In the genomic region with DNA sequence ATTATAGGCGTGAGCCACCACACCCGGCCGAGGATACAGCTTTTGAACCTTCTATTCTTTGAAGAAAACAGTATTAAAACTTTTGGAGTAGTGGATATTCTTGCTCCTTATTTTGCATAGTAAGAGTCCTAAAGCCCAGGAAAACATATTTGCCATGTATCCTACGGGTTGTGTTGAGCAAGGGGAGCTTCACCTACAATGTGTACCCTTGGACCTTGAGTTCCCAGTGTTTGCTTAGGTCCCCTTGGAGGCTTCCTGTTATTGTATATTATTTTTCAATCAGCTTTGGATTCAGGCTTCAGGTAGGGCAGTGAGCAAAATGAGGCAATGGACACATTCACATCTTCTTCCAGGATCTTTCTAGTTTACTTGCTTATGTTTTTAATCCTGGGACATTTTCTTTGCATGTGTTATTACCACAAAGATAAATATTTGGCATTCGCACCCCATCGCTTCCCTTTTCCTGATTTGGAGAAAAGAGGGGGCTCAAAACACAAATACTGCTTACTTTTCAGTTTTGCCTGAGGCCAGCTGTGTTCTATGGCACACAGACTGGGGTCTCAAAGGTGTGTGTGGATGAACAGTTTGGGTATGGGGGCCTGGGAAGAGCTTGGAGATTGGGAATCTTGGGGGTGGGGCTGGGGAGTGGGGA, we compare ENCODE assay signal across 18 cellular contexts.
DNase-seq lines count a peak whose midpoint lies in the region; ATAC-seq, FAIRE-seq and TF ChIP-seq lines count a peak whose summit lies in the region.
"Had no signal": no experiment of that assay in that cellular context is flagged by ENCODE, and none has a peak within 500 bp of the region (broad histone marks: within the 10 kb centered on the region; RNA-seq: fewer than 3 reads in every experiment).

No MANE protein-coding gene starts in this region.

- ATAC-seq in HepG2, result peak; percentile 40
- ATAC-seq in stimulated activated naive CD8-positive, alpha-beta T cell treated with anti-CD3 and anti-CD28 coated beads, Interleukin-15, Interleukin-2, amounts not matched to agents 100 U/mL and 50 U/mL, for 24 hours, result no peak
- ATAC-seq: naive thymus-derived CD8-positive, alpha-beta T cell had no signal

- no peak overlapping the region for H3K4me3 Mint-ChIP-seq in CD4-positive, alpha-beta memory T cell
- H3K4me3 Mint-ChIP-seq: naive thymus-derived CD8-positive, alpha-beta T cell had no signal

- CTCF ChIA-PET in CD4-positive, alpha-beta memory T cell (lab: Charles Lee; ENCODE audit: partially characterized antibody), result interaction anchor here (1.0 to 2.1 kb wide), 3 partner anchors 11 to 21 kb away, joined by 3 to 4 read pairs (median 3); no protein-coding TSS in a partner anchor
- CTCF ChIA-PET in HepG2 (lab: Yijun Ruan, JAX; ENCODE audit: low intra/inter-chr PET ratio, low total read pairs), result no interaction called here

- peaks cover 18 to 22% of the 10 kb centered on the region in 2 donors for H3K36me3 Mint-ChIP-seq in CD4-positive, alpha-beta memory T cell

- no peak for DNase-seq in CD4-positive, alpha-beta memory T cell
- DNase-seq in adipocyte (ENCODE audit: low read depth), result no peak
- DNase-seq in HepG2 (ENCODE audit: low spot score), result peak; percentile 85
- no peak for DNase-seq in KG1 (lab: John Stamatoyannopoulos, UW)
- DNase-seq in NCI-H226, result no peak
- DNase-seq in stimulated activated naive CD8-positive, alpha-beta T cell treated with anti-CD3 and anti-CD28 coated beads, Interleukin-15, Interleukin-2, amounts not matched to agents 100 U/mL and 50 U/mL, for 24 hours, result no peak
- no peak for DNase-seq in activated effector memory CD4-positive, alpha-beta T cell treated with anti-CD3 and anti-CD28 coated beads, Interleukin-2, amount 50 U/mL, for 16 hours
- DNase-seq: activated CD4-positive, alpha-beta T cell treated with anti-CD3 and anti-CD28 coated beads for 1 hour; activated CD8-positive, alpha-beta memory T cell treated with anti-CD3 and anti-CD28 coated beads, Interleukin-2, amount 50 U/mL, for 4 hours; activated naive CD4-positive, alpha-beta T cell; naive thymus-derived CD8-positive, alpha-beta T cell; NCI-H1048; NCI-H2171; Right ventricle myocardium superior; T-helper 2 cell had no signal

- H3K4me3 ChIP-seq in CD4-positive, alpha-beta memory T cell (ENCODE audit: low read length in 2 of 2), result no peak overlapping the region
- H3K4me3 ChIP-seq in adipocyte (ENCODE audit: low read length) (no peak overlapping the region), HepG2 (replicated peaks in 1 of 3; ENCODE audit: insufficient read depth in 1 of 3, low read depth in 2 of 3, low read length in 3 of 3) (no peak overlapping the region), skeletal muscle tissue (ENCODE audit: low read length in 3 of 3) (no peak overlapping the region)

- H2AFZ ChIP-seq in HepG2 (ENCODE audit: low read length), result no peak overlapping the region

- peak overlapping the region in 5 of 7 donors; percentile 15 to 52 (median 38) for H3K27ac Mint-ChIP-seq in CD4-positive, alpha-beta memory T cell

- peak overlapping the region; percentile 26 for H3K9ac ChIP-seq in adipocyte (ENCODE audit: low read length)
- no peak overlapping the region for H3K9ac ChIP-seq in HepG2 (ENCODE audit: insufficient read depth, low read depth, low read length)
- H3K9ac ChIP-seq in skeletal muscle tissue (ENCODE audit: low read depth in 1 of 3, low read length in 3 of 3), result no peak overlapping the region

- no peaks in the 10 kb centered on the region for H3K36me3 ChIP-seq in CD4-positive, alpha-beta memory T cell (ENCODE audit: insufficient read depth, low read length)
- H3K36me3 ChIP-seq in adipocyte (ENCODE audit: control insufficient read depth, insufficient read depth, low read length, severe bottlenecking) (peaks cover 34% of the 10 kb centered on the region), HepG2 (replicated peaks in 1 of 2; ENCODE audit: control insufficient read depth in 1 of 2, insufficient read depth in 2 of 2, low read length in 2 of 2) (peaks cover 6 to 34% of the 10 kb centered on the region in 2 experiments), skeletal muscle tissue (ENCODE audit: control insufficient read depth in 3 of 3, insufficient read depth in 3 of 3, low read length in 3 of 3) (no peaks in the 10 kb centered on the region)

- peaks cover 76% of the 10 kb centered on the region for H4K20me1 ChIP-seq in HepG2 (ENCODE audit: insufficient read depth, low read length)

- intact Hi-C loops in CD4-positive, alpha-beta memory T cell (cut with micrococcal nuclease), result no loop called here
- intact Hi-C loops in HepG2 (cut with micrococcal nuclease; ENCODE audit: unreplicated experiment), result no loop called here

- H3K9me3 Mint-ChIP-seq in CD4-positive, alpha-beta memory T cell, result peaks cover 0 to 2% (median 0%) of the 10 kb centered on the region in 8 donors
- H3K9me3 Mint-ChIP-seq: naive thymus-derived CD8-positive, alpha-beta T cell had no signal

- TF ChIP-seq POLR2A in HepG2 (IDR thresholded peaks at IDR 0.05; ENCODE audit: insufficient read depth in 1 of 2, low read depth in 2 of 2, low read length in 2 of 2), result peak in 1 of 2 experiments; percentile 22; a peak in 1 of 4 replicates

- FAIRE-seq in HepG2 (lab: Jason Lieb, UNC), result peak; percentile 18
- FAIRE-seq: G401.6, GM12892 had no signal

- in situ Hi-C loops in HepG2 (cut with HindIII; ENCODE audit: extremely low pct_ligation_motif_present, low pct_unique_long_range_greater_than_20kb), result no loop called here

- POLR2A ChIA-PET in CD4-positive, alpha-beta memory T cell (lab: Charles Lee; ENCODE audit: partially characterized antibody), result no interaction called here
- POLR2A ChIA-PET in HepG2 (lab: Yijun Ruan, JAX), result interaction anchor here (1.2 to 5.2 kb wide), 5 partner anchors 12 to 287 kb away, joined by 3 to 52 read pairs (median 4); no protein-coding TSS in a partner anchor

- H3K27ac ChIP-seq in CD4-positive, alpha-beta memory T cell (ENCODE audit: low read depth, low read length), result no peak overlapping the region
- peak overlapping the region; percentile 96 for H3K27ac ChIP-seq in HepG2 (ENCODE audit: extremely low read length, insufficient read depth, low read length)
- peak overlapping the region; percentile 99 for H3K27ac ChIP-seq in skeletal muscle tissue (ENCODE audit: low read depth, low read length)

- TF ChIP-seq RAD21 in HepG2 (CRISPR knock-in tag; IDR thresholded peaks at IDR 0.05), result no peak

- no peaks in the 10 kb centered on the region for H3K27me3 ChIP-seq in CD4-positive, alpha-beta memory T cell (ENCODE audit: insufficient read depth, low read length)
- H3K27me3 ChIP-seq in adipocyte (replicated peaks; ENCODE audit: control insufficient read depth, insufficient read depth, low read length), result no peaks in the 10 kb centered on the region
- no peaks in the 10 kb centered on the region for H3K27me3 ChIP-seq in HepG2 (ENCODE audit: control insufficient read depth in 1 of 2, insufficient read depth in 2 of 2, low read length in 2 of 2)
- no peaks in the 10 kb centered on the region for H3K27me3 ChIP-seq in skeletal muscle tissue (ENCODE audit: control insufficient read depth in 3 of 3, insufficient read depth in 3 of 3, low read length in 3 of 3)

- H3K4me1 Mint-ChIP-seq in CD4-positive, alpha-beta memory T cell, result peaks cover 34 to 63% (median 40%) of the 10 kb centered on the region in 4 donors

- no peaks in the 10 kb centered on the region for H3K27me3 Mint-ChIP-seq in CD4-positive, alpha-beta memory T cell
- H3K27me3 Mint-ChIP-seq: naive thymus-derived CD8-positive, alpha-beta T cell had no signal

- H3K79me2 ChIP-seq in HepG2 (ENCODE audit: insufficient read depth, low read length), result peaks cover 97% of the 10 kb centered on the region

- H3K4me2 ChIP-seq in HepG2 (ENCODE audit: low read depth, low read length), result peak overlapping the region; percentile 36; the same call in 1 of the 2 replicates

- 50% methylated on average over 6 of the region's 6 CpGs for WGBS in HepG2 (ENCODE audit: low lambda C conversion rate)

- no TSS peak for BruUV-seq in HepG2 (replicated peaks; lab: Mats Ljungman, UMichigan)

- no peak for TF ChIP-seq CTCF in HepG2 (CRISPR knock-in tag; IDR thresholded peaks at IDR 0.05)

- H3K9me3 ChIP-seq in CD4-positive, alpha-beta memory T cell (ENCODE audit: control insufficient read depth in 1 of 2, low read length in 2 of 2), result no peaks in the 10 kb centered on the region
- H3K9me3 ChIP-seq in adipocyte (ENCODE audit: control insufficient read depth, low read length) (no peaks in the 10 kb centered on the region), HepG2 (ENCODE audit: low read length) (no peaks in the 10 kb centered on the region), skeletal muscle tissue (ENCODE audit: control insufficient read depth in 3 of 3, low read length in 3 of 3) (no peaks in the 10 kb centered on the region)

- peak in 1 of 2 experiments; percentile 88; a peak in 2 of 4 replicates for TF ChIP-seq EP300 in HepG2 (IDR thresholded peaks at IDR 0.05; ENCODE audit: low read depth in 2 of 2, low read length in 2 of 2)
- peak; percentile 79; the same call in 1 of the 2 replicates for TF ChIP-seq EP300 in HepG2 (CRISPR knock-in tag; IDR thresholded peaks at IDR 0.05; ENCODE audit: borderline replicate concordance)

- peaks cover 37% of the 10 kb centered on the region for H3K4me1 ChIP-seq in CD4-positive, alpha-beta memory T cell (ENCODE audit: insufficient read depth, low read length)
- H3K4me1 ChIP-seq in adipocyte (ENCODE audit: control insufficient read depth, insufficient read depth, low read length) (peaks cover 73% of the 10 kb centered on the region), HepG2 (ENCODE audit: insufficient read depth, low read length) (peaks cover 99% of the 10 kb centered on the region), skeletal muscle tissue (ENCODE audit: control insufficient read depth in 3 of 3, insufficient read depth in 3 of 3, low read length in 3 of 3) (peaks cover 32 to 60% (median 47%) of the 10 kb centered on the region in 3 donors)

TF ChIP-seq in HepG2, 621 proteins besides CTCF, POLR2A, EP300 and RAD21 (continues in another document):
- TF ChIP-seq, protein P1, sequence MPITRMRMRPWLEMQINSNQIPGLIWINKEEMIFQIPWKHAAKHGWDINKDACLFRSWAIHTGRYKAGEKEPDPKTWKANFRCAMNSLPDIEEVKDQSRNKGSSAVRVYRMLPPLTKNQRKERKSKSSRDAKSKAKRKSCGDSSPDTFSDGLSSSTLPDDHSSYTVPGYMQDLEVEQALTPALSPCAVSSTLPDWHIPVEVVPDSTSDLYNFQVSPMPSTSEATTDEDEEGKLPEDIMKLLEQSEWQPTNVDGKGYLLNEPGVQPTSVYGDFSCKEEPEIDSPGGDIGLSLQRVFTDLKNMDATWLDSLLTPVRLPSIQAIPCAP (CRISPR knock-in tag; IDR thresholded peaks at IDR 0.05; ENCODE audit: low read depth), result no peak
